12 cellular contexts compared by ENCODE assay signal in the genomic region with DNA sequence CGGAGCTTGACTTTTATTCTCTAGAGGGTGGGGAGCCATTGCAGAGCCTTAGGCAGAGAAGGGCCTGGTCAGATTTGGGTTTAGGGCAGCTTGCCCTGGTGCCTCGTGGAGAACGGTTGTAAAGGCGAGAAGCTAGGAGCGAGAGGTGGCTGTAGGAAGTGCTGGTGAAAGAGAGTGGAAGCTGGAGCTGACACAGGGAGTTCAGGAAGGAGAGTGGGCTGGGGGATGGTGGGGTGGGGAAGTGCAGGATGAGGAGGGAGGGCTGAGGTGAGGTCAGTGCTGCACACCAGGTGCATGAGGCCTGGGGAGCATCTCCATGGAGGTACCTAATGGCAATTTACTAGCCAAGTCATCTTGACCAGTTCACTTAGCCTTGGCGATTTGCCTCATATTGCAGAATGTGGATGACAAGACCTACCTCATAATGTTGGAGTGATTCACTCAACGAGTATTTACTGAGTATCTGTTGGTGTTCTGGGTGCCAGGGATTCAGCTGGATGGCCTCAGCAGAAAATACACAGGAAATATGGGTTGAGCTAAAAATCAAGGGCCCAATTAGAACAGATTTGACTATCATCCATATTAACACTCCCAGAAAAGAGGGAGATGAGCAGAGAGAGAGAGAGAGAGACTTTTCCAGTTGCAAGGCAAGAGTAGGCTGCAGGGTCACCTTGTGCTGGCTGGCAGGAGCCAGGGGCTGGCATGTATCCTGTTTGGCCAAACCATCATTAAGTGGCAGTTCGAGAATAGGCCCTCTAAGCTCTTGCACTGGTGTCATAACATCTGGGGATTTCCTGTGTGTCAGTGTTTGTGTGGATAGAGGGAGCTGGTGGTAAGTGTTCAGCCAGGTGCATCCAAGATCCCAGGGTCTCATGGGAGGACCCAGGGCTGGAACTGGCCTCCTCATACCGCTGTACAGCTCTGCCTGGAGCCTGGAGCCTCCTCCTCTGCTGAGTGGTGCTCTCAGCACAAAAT. TPM values are rescaled to one million over a fixed set of nuclear protein-coding genes. Genes with fewer than 3 reads are reported as not detected.
DNase-seq lines count a peak whose midpoint lies in the region; ATAC-seq and TF ChIP-seq lines count a peak whose summit lies in the region.
"Had no signal": no experiment of that assay in that cellular context is flagged by ENCODE, and none has a peak within 500 bp of the region (broad histone marks: within the 10 kb centered on the region; RNA-seq: fewer than 3 reads in every experiment).

No MANE protein-coding gene starts in this region.

- H3K27ac Mint-ChIP-seq in progenitor cell of endocrine pancreas, result no peak overlapping the region

- no peak for TF ChIP-seq CTCF in brain microvascular endothelial cell (IDR thresholded peaks at IDR 0.05; ENCODE audit: low read depth, low read length, missing control alignments)
- TF ChIP-seq CTCF in lower lobe of right lung (IDR thresholded peaks at IDR 0.05), result no peak
- no peak for TF ChIP-seq CTCF in colonic mucosa (IDR thresholded peaks at IDR 0.05)
- TF ChIP-seq CTCF in progenitor cell of endocrine pancreas (IDR thresholded peaks at IDR 0.05; ENCODE audit: unreplicated experiment), result no peak

- peaks cover 16% of the 10 kb centered on the region for H3K27me3 Mint-ChIP-seq in progenitor cell of endocrine pancreas

- H3K27ac ChIP-seq in brain microvascular endothelial cell (no peak overlapping the region), lower lobe of right lung (peak overlapping the region; percentile 48), colonic mucosa (no peak overlapping the region)
- H3K27ac ChIP-seq: HL-60 had no signal

- H3K4me1 ChIP-seq in lower lobe of right lung, result peaks cover 17% of the 10 kb centered on the region
- H3K4me1 ChIP-seq in colonic mucosa, result no peaks in the 10 kb centered on the region

- H3K4me3 ChIP-seq in brain microvascular endothelial cell (ENCODE audit: low read depth, low read length), result no peak overlapping the region
- H3K4me3 ChIP-seq in lower lobe of right lung, result no peak overlapping the region
- H3K4me3 ChIP-seq in colonic mucosa, result no peak overlapping the region

- ATAC-seq in lower lobe of right lung (no peak), HG03565 (IDR thresholded peaks at IDR 0.05; ENCODE audit: unreplicated experiment) (no peak)

- H3K36me3 ChIP-seq in brain microvascular endothelial cell (replicated peaks) (no peaks in the 10 kb centered on the region), lower lobe of right lung (no peaks in the 10 kb centered on the region), colonic mucosa (no peaks in the 10 kb centered on the region)

- intact Hi-C loops in lower lobe of right lung (cut with DNase I) (no loop called here), colonic mucosa (cut with DNase I) (no loop called here)

- H3K36me3 Mint-ChIP-seq in progenitor cell of endocrine pancreas (ENCODE audit: insufficient read depth), result no peaks in the 10 kb centered on the region

- H3K4me1 Mint-ChIP-seq in progenitor cell of endocrine pancreas (ENCODE audit: low read depth), result no peaks in the 10 kb centered on the region

- in situ Hi-C loops in brain microvascular endothelial cell (cut with HindIII; ENCODE audit: low pct_ligation_motif_present, low sequenced_read_pairs), result no loop called here

- no peak overlapping the region for H3K4me3 Mint-ChIP-seq in progenitor cell of endocrine pancreas (ENCODE audit: low read depth)

- H3K9ac ChIP-seq in colonic mucosa (ENCODE audit: low read depth in 2 of 2, low read length in 2 of 2), result no peak overlapping the region

- H3K9me3 Mint-ChIP-seq in progenitor cell of endocrine pancreas (ENCODE audit: low read depth), result peaks cover 5% of the 10 kb centered on the region

- peak; percentile 89 for DNase-seq in AG20443 (ENCODE audit: low spot score)
- DNase-seq in LoVo (ENCODE audit: low spot score), result peak; percentile 53
- peak; percentile 82 for DNase-seq in brain microvascular endothelial cell
- no peak for DNase-seq in lower lobe of right lung
- DNase-seq in NCI-H2171 treated with DMSO at 0.1 percent for 48 hours (lab: John Stamatoyannopoulos, UW), result no peak
- DNase-seq in colonic mucosa, result no peak
- no peak for DNase-seq in progenitor cell of endocrine pancreas (ENCODE audit: low spot score, unreplicated experiment)
- DNase-seq: caudate nucleus, DND-41, NCI-H2107 had no signal

- H3K9me3 ChIP-seq in lower lobe of right lung, result no peaks in the 10 kb centered on the region
- H3K9me3 ChIP-seq in colonic mucosa, result no peaks in the 10 kb centered on the region

- H3K27me3 ChIP-seq in brain microvascular endothelial cell (replicated peaks), result no peaks in the 10 kb centered on the region
- H3K27me3 ChIP-seq in lower lobe of right lung (ENCODE audit: low read depth), result no peaks in the 10 kb centered on the region
- H3K27me3 ChIP-seq in colonic mucosa, result no peaks in the 10 kb centered on the region

RNA-seq across cellular contexts. Expression of a gene that starts 44.4 kb away (rescaled TPM):
- total RNA-seq in lower lobe of right lung (213 TPM), colonic mucosa (10 to 100 TPM; 10.4 to 31.0 TPM), progenitor cell of endocrine pancreas (not detected in 2 replicates)

Comparison
In these comparisons a context has a peak if more than half of its experiments do, and no peak if none do; other contexts are left out.
1. DNase-seq: peak in AG20443 (single experiment), LoVo (single experiment) and brain microvascular endothelial cell (single experiment); none in lower lobe of right lung (single experiment), NCI-H2171 treated with DMSO at 0.1 percent for 48 hours (single experiment), colonic mucosa (single experiment) and progenitor cell of endocrine pancreas (single experiment).
2. RNA of a gene that starts 44.4 kb away (total RNA-seq): 213 TPM in lower lobe of right lung (single experiment) and 10.4 to 31.0 TPM in colonic mucosa; not detected in progenitor cell of endocrine pancreas; every median in the first group is over 10 times any median in the second.